Comparison of ENCODE assay signal across 13 cellular contexts in the genomic region with DNA sequence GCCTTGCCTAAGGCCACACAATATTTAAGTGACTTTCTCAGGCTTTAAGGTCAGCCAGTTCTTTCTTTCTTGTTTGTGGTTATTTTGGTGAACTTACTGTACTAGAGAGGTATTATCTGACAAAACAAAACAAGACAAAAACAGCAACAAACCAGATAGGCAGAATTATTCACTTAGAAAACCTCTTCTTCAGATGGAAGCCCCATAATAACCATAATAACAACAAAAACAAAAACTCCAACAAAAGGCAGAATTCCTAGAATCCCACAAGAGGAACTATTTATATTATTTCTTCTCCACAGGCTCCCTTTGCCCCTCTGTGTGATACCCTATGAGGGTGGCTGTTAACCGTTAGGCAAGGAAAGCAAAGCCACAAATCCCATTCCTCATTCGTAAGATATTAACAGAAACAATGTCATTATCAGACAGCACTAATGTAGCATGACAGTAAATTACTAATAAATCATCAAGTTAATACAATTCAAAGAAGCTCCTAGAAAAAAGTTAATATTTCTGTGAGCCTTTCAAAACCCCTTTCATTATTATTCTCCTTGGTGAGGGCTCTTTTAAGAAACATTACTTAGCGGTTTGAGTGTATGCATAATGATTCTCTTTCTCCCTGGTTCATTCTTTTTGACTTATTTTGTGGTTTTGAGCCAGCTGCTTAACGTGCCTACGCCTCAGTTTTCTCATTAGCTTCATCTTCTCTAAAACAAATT.
A peak's percentile ranks its signal among the peaks of the same experiment; 100 is the strongest.
DNase-seq lines count a peak whose midpoint lies in the region; ATAC-seq and TF ChIP-seq lines count a peak whose summit lies in the region.
"Had no signal": no experiment of that assay in that cellular context is flagged by ENCODE, and none has a peak within 500 bp of the region (broad histone marks: within the 10 kb centered on the region; RNA-seq: fewer than 3 reads in every experiment).

No MANE protein-coding gene starts in this region.

- no peaks in the 10 kb centered on the region for H3K4me1 ChIP-seq in thyroid gland

- H3K9me3 ChIP-seq in thyroid gland, result no peaks in the 10 kb centered on the region

- H3K36me3 ChIP-seq in brain microvascular endothelial cell (replicated peaks) (no peaks in the 10 kb centered on the region), thyroid gland (no peaks in the 10 kb centered on the region)
- H3K36me3 ChIP-seq: BLaER1 had no signal

- intact Hi-C loops in posterior cingulate gyrus (cut with DNase I) (no loop called here), thyroid gland (cut with DNase I) (no loop called here)

- H3K27ac ChIP-seq in brain microvascular endothelial cell (no peak overlapping the region), thyroid gland (no peak overlapping the region)
- H3K27ac ChIP-seq: BLaER1 had no signal

- in situ Hi-C loops in brain microvascular endothelial cell (cut with HindIII; ENCODE audit: low pct_ligation_motif_present, low sequenced_read_pairs), result no loop called here

- ATAC-seq in GM18505 (IDR thresholded peaks at IDR 0.05; ENCODE audit: unreplicated experiment) (peak; percentile 57), GM21528 (IDR thresholded peaks at IDR 0.05; ENCODE audit: low FRiP score, unreplicated experiment) (peak; percentile 80), HG03159 (IDR thresholded peaks at IDR 0.05; ENCODE audit: unreplicated experiment) (peak; percentile 80)
- ATAC-seq: activated T-cell treated with anti-CD3 and anti-CD28 coated beads, Interleukin-2, amount 50 U/mL, for 72 hours had no signal

- TF ChIP-seq POLR2A in GM18505 (IDR thresholded peaks at IDR 0.05; ENCODE audit: borderline replicate concordance, extremely low read depth, insufficient read depth, insufficient read length), result no peak
- no peak for TF ChIP-seq POLR2A in thyroid gland (IDR thresholded peaks at IDR 0.05)

- WGBS in thyroid gland, 2 donors, result 82 to 89% methylated on average over 5 of the region's 5 CpGs

- no peaks in the 10 kb centered on the region for H3K27me3 ChIP-seq in brain microvascular endothelial cell (replicated peaks)
- H3K27me3 ChIP-seq in thyroid gland, result no peaks in the 10 kb centered on the region
- H3K27me3 ChIP-seq: BLaER1 had no signal

- DNase-seq in astrocyte of the hippocampus (ENCODE audit: low read depth, low spot score) (peak; percentile 66), HPDE6-E6E7 (ENCODE audit: extremely low spot score) (no peak), brain microvascular endothelial cell (no peak), posterior cingulate gyrus (no peak), thyroid gland (no peak)
- DNase-seq: activated T-cell treated with anti-CD3 and anti-CD28 coated beads, Interleukin-2, amount 50 U/mL, for 72 hours; effector CD4-positive, alpha-beta T cell; NCI-H1417 treated with DMSO at 0.1 percent for 48 hours; T-helper 1 cell had no signal

- no peak overlapping the region for H3K4me3 ChIP-seq in brain microvascular endothelial cell (ENCODE audit: low read depth, low read length)
- no peak overlapping the region for H3K4me3 ChIP-seq in thyroid gland (replicated peaks in 1 of 3)
- H3K4me3 ChIP-seq: BLaER1 had no signal

- TF ChIP-seq CTCF in brain microvascular endothelial cell (IDR thresholded peaks at IDR 0.05; ENCODE audit: low read depth, low read length, missing control alignments) (no peak), thyroid gland (IDR thresholded peaks at IDR 0.05) (no peak)
